22 cellular contexts compared by ENCODE assay signal in the genomic region with DNA sequence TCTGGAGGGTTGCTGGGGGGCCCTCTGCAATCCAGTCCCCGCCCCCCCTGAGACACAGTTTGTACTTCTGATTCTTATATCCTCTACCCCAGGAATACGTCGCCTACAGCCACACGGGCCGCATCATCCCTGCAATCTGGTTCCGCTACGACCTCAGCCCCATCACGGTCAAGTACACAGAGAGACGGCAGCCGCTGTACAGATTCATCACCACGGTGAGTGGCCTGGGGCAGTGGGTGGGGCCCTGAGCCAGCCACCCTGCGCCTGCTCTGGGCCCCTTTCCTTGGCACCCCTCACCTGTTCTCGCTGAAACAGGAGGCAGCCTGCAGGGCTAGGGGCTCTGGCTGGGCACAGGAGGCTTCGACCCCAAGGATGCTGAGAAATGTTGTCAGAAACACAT. TPM values are rescaled to one million over a fixed set of nuclear protein-coding genes. Genes with fewer than 3 reads are reported as not detected.
DNase-seq lines count a peak whose midpoint lies in the region; ATAC-seq, FAIRE-seq and TF ChIP-seq lines count a peak whose summit lies in the region.
"Had no signal": no experiment of that assay in that cellular context is flagged by ENCODE, and none has a peak within 500 bp of the region (broad histone marks: within the 10 kb centered on the region; RNA-seq: fewer than 3 reads in every experiment).

No MANE protein-coding gene starts in this region.

- H3K27ac ChIP-seq in A549 (peak overlapping the region; percentile 98 to 100; a peak in 5 of 6 replicates), RWPE1 (peak overlapping the region; percentile 5; the same call in 1 of the 2 replicates), mesenchymal stem cell (ENCODE audit: low read length, poor library complexity, severe bottlenecking) (no peak overlapping the region)
- H3K27ac ChIP-seq: 22Rv1 had no signal

- no peak for FAIRE-seq in A549 (lab: Jason Lieb, UNC)
- FAIRE-seq: GM12892, GM18507, H54, HTR-8/SVneo had no signal

- peaks cover 46% of the 10 kb centered on the region for H3K4me1 ChIP-seq in A549
- peaks cover 15% of the 10 kb centered on the region for H3K4me1 ChIP-seq in mesenchymal stem cell (ENCODE audit: control insufficient read depth, insufficient read depth, low read depth, low read length)
- H3K4me1 ChIP-seq: Caco-2 had no signal

- no peak overlapping the region for H2BK120ac ChIP-seq in mesenchymal stem cell (ENCODE audit: low read depth, low read length)

- H3K9me3 ChIP-seq in A549, result no peaks in the 10 kb centered on the region
- H3K9me3 ChIP-seq in mesenchymal stem cell (ENCODE audit: control insufficient read depth, low read length), result no peaks in the 10 kb centered on the region
- H3K9me3 ChIP-seq: Caco-2 had no signal

- TF ChIP-seq RAD21 in A549 (conservative IDR thresholded peaks at IDR 0.05 in 1 of 2, IDR thresholded peaks at IDR 0.05 in 1 of 2), result no peak

- no peak overlapping the region for H2BK15ac ChIP-seq in mesenchymal stem cell (ENCODE audit: low read depth, poor library complexity, severe bottlenecking)

- H2AK5ac ChIP-seq in mesenchymal stem cell (ENCODE audit: low read length, severe bottlenecking), result no peak overlapping the region

- no peak for TF ChIP-seq POLR2A in A549 (IDR thresholded peaks at IDR 0.05; ENCODE audit: low read length)

- peaks cover 52 to 67% of the 10 kb centered on the region in 2 experiments for H3K36me3 ChIP-seq in mesenchymal stem cell (ENCODE audit: control insufficient read depth in 1 of 2, insufficient read depth in 2 of 2, low read depth in 1 of 2, low read length in 2 of 2)

- no peak overlapping the region for H4K91ac ChIP-seq in mesenchymal stem cell (ENCODE audit: low read length)

- POLR2A ChIA-PET in A549 (lab: Yijun Ruan, JAX) (no interaction called here), RWPE1 (lab: Yijun Ruan, JAX; ENCODE audit: low non-redundant PET) (no interaction called here)

- H3K18ac ChIP-seq in mesenchymal stem cell (ENCODE audit: low read depth in 1 of 2, low read length in 2 of 2), result no peak overlapping the region

- no peak overlapping the region for H2AFZ ChIP-seq in mesenchymal stem cell (ENCODE audit: low read depth, low read length)
- H2AFZ ChIP-seq: GM23338 had no signal

- no peak overlapping the region for H3K4me3 ChIP-seq in A549
- H3K4me3 ChIP-seq in mesenchymal stem cell (ENCODE audit: insufficient read depth in 1 of 2, low read depth in 1 of 2, low read length in 2 of 2), result no peak overlapping the region
- H3K4me3 ChIP-seq: GM23338 had no signal

- no peak overlapping the region for H3K4me2 ChIP-seq in A549
- no peak overlapping the region for H3K4me2 ChIP-seq in mesenchymal stem cell (ENCODE audit: low read length, poor library complexity, severe bottlenecking)
- H3K4me2 ChIP-seq: GM23338 had no signal

- 85% methylated on average over 14 of the region's 14 CpGs for WGBS in A549 (ENCODE audit: missing lambda C conversion rate)
- WGBS in mesenchymal stem cell, result 94% methylated on average over 13 of the region's 14 CpGs

- CTCF ChIA-PET in A549 (lab: Yijun Ruan, JAX) (interaction anchor here (0.6 to 25.8 kb wide), 8 partner anchors 9 to 295 kb away, joined by 3 to 480 read pairs (median 70); no protein-coding TSS in a partner anchor), RWPE1 (lab: Yijun Ruan, JAX) (interaction anchor here (1.9 to 10.1 kb wide), 2 partner anchors 218 to 222 kb away, joined by 6 to 138 read pairs; no protein-coding TSS in a partner anchor)

- no peak for ATAC-seq in A549
- ATAC-seq: GM23338, HCT116 had no signal

- peaks cover 7% of the 10 kb centered on the region for H3K79me1 ChIP-seq in mesenchymal stem cell (replicated peaks; ENCODE audit: low read length, poor library complexity, severe bottlenecking)

- H3K27me3 ChIP-seq in mesenchymal stem cell (ENCODE audit: control insufficient read depth in 1 of 2, insufficient read depth in 1 of 2, low read length in 2 of 2), result no peaks in the 10 kb centered on the region

- H3K9ac ChIP-seq in mesenchymal stem cell (ENCODE audit: low read length), result no peak overlapping the region

- DNase-seq in NCI-H2227 (lab: John Stamatoyannopoulos, UW; ENCODE audit: unreplicated experiment) (peak; percentile 2), NCI-H2227 treated with DMSO at 0.1 percent for 48 hours (lab: John Stamatoyannopoulos, UW) (no peak), A549 (ENCODE audit: low read depth in 1 of 2, low spot score in 1 of 2) (no peak), RWPE1 (ENCODE audit: low spot score) (no peak), mesenchymal stem cell (no peak), D341Med (ENCODE audit: low spot score) (no peak)
- DNase-seq in stimulated activated CD4-positive, alpha-beta T cell treated with anti-CD3 and anti-CD28 coated beads, Interleukin-4, amount 100 ng/mL, for 24 hours, result no peak
- no peak for DNase-seq in stimulated activated CD4-positive, alpha-beta T cell treated with anti-CD3 and anti-CD28 coated beads, Interleukin-12 subunit alpha, Interleukin-12 subunit beta, amount 100 ng/mL, for 4 hours
- DNase-seq: C1 segment of cervical spinal cord; Caco-2; CD4-positive, CD25-positive, alpha-beta regulatory T cell; DMS153; DMS79; GDM1; HFFc6 had no signal

- no peak overlapping the region for H3K14ac ChIP-seq in mesenchymal stem cell (ENCODE audit: low read length in 2 of 2)

- no peak overlapping the region for H2BK5ac ChIP-seq in mesenchymal stem cell (ENCODE audit: low read depth, low read length, poor library complexity, severe bottlenecking)

- peak overlapping the region; percentile 43 for H4K8ac ChIP-seq in mesenchymal stem cell (ENCODE audit: low read length)

- H3K4ac ChIP-seq in mesenchymal stem cell (ENCODE audit: low read depth in 1 of 2, low read length in 2 of 2), result no peak overlapping the region

- no peak overlapping the region for H3K23ac ChIP-seq in mesenchymal stem cell (ENCODE audit: low read length in 2 of 2)

- TF ChIP-seq EP300 in A549 (IDR thresholded peaks at IDR 0.05), result no peak

- no peak for TF ChIP-seq CTCF in A549 (IDR thresholded peaks at IDR 0.05)
- TF ChIP-seq CTCF in RWPE1 (conservative IDR thresholded peaks at IDR 0.05; ENCODE audit: low read depth), result no peak

- H2BK12ac ChIP-seq in mesenchymal stem cell (ENCODE audit: low read length in 2 of 2), result no peak overlapping the region

TF ChIP-seq in A549, 52 proteins besides CTCF, POLR2A, EP300 and RAD21:
- TF ChIP-seq ZNF302 (CRISPR knock-in tag; IDR thresholded peaks at IDR 0.05) (no peak), GATA3 (IDR thresholded peaks at IDR 0.05; ENCODE audit: borderline replicate concordance) (no peak), TFCP2L1 (CRISPR knock-in tag; IDR thresholded peaks at IDR 0.05) (no peak)
- TF ChIP-seq, protein P1, sequence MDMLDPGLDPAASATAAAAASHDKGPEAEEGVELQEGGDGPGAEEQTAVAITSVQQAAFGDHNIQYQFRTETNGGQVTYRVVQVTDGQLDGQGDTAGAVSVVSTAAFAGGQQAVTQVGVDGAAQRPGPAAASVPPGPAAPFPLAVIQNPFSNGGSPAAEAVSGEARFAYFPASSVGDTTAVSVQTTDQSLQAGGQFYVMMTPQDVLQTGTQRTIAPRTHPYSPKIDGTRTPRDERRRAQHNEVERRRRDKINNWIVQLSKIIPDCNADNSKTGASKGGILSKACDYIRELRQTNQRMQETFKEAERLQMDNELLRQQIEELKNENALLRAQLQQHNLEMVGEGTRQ (IDR thresholded peaks at IDR 0.05), result no peak
- TF ChIP-seq, protein P2, sequence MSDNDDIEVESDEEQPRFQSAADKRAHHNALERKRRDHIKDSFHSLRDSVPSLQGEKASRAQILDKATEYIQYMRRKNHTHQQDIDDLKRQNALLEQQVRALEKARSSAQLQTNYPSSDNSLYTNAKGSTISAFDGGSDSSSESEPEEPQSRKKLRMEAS (IDR thresholded peaks at IDR 0.05), result no peak

RNA-seq across cellular contexts. Expression of a gene that starts 24.1 kb away (rescaled TPM):
- 109 and 157 TPM in 2 replicates for polyA plus RNA-seq in A549 (2011; rRNA removed)
- polyA plus RNA-seq in A549 (2012; cell fraction: cytosol; rRNA removed), result 170 and 222 TPM in 2 replicates
- polyA plus RNA-seq in A549 (2012; cell fraction: nucleus; rRNA removed), result 83.2 and 128 TPM in 2 replicates
- polyA plus RNA-seq in A549 (2017; fragmentation: RNase III; extraction: RNeasy Plus Mini Kit Qiagen cat#74134 plus additional on column Dnase treatment), result 146 to 160 TPM (median 150 TPM) in 3 replicates
- 62.0 and 65.1 TPM in 2 replicates for polyA minus RNA-seq in A549 (2011; rRNA and poly(A)+ RNA removed)
- 77.2 TPM for polyA plus RNA-seq in mesenchymal stem cell (2013, experiment 1 of 2)
- 75.2 TPM for polyA plus RNA-seq in mesenchymal stem cell (2013, experiment 2 of 2)

RNA-seq across cellular contexts. Expression of a gene that starts 48.5 kb away (rescaled TPM):
- polyA plus RNA-seq in A549 (2011; rRNA removed) (297 and 389 TPM in 2 replicates), A549 (2017; fragmentation: RNase III; extraction: RNeasy Plus Mini Kit Qiagen cat#74134 plus additional on column Dnase treatment) (323 to 344 TPM (median 328 TPM) in 3 replicates)
- polyA plus RNA-seq in A549 (2012; cell fraction: cytosol; rRNA removed), result 250 and 288 TPM in 2 replicates
- polyA plus RNA-seq in A549 (2012; cell fraction: nucleus; rRNA removed), result 64.3 and 84.3 TPM in 2 replicates
- polyA minus RNA-seq in A549 (2011; rRNA and poly(A)+ RNA removed), result 107 and 112 TPM in 2 replicates
- polyA plus RNA-seq in mesenchymal stem cell (2013, experiment 1 of 2), result 462 TPM
- polyA plus RNA-seq in mesenchymal stem cell (2013, experiment 2 of 2), result 468 TPM
